7 cellular contexts compared by ENCODE assay signal in the genomic region with DNA sequence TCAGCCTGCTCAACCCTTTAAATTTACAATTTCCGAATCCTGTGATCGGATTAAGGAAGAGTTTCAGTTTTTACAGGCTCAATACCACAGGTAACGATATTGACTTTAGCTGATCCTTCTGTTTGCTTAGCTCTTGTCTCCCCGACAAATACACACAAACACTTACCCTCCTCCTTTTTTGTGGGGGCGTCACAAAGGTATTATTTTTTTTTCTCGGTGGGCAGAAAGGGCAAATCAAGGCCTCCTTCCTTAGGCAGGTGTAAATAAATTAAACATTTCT. TPM values are rescaled to one million over a fixed set of nuclear protein-coding genes. Genes with fewer than 3 reads are reported as not detected.
DNase-seq lines count a peak whose midpoint lies in the region; ATAC-seq and TF ChIP-seq lines count a peak whose summit lies in the region.

No MANE protein-coding gene starts in this region.

- intact Hi-C loops in Panc1 (cut with micrococcal nuclease; ENCODE audit: unreplicated experiment) = no loop called here

- CTCF ChIA-PET in Panc1 (lab: Charles Lee) = no interaction called here

- H3K9me3 ChIP-seq in Panc1 (ENCODE audit: control insufficient read depth, insufficient read depth, low read depth, low read length) = no peaks in the 10 kb centered on the region

- BruUV-seq in Panc1 (replicated peaks; lab: Mats Ljungman, UMichigan) = no TSS peak

- in situ Hi-C loops in Panc1 (cut with HindIII; ENCODE audit: low pct_unique_long_range_greater_than_20kb, low sequenced_read_pairs) = no loop called here

- H3K4me3 ChIP-seq in Panc1 (ENCODE audit: low read depth in 2 of 2, low read length in 2 of 2) = peak overlapping the region; percentile 45 to 59
- H3K4me3 ChIP-seq in fibroblast of villous mesenchyme (ENCODE audit: low read depth, low read length) = peak overlapping the region; percentile 85
- H3K4me3 ChIP-seq in skeletal muscle cell (ENCODE audit: low read depth, low read length) = peak overlapping the region; percentile 78

- ATAC-seq in GM18505 (IDR thresholded peaks at IDR 0.05; ENCODE audit: unreplicated experiment) (no peak), Panc1 (no peak), GM19328 (IDR thresholded peaks at IDR 0.05; ENCODE audit: unreplicated experiment) (no peak)

- peaks cover 4% of the 10 kb centered on the region for H3K27me3 ChIP-seq in Panc1 (ENCODE audit: control insufficient read depth, insufficient read depth, low read length)

- no peak overlapping the region for H3K27ac ChIP-seq in Panc1 (ENCODE audit: low read length)

- TF ChIP-seq CTCF in Panc1 (IDR thresholded peaks at IDR 0.05) = no peak
- no peak for TF ChIP-seq CTCF in fibroblast of villous mesenchyme (IDR thresholded peaks at IDR 0.05; ENCODE audit: insufficient read depth, low read depth, low read length)

- no peaks in the 10 kb centered on the region; the same call in 1 of the 2 replicates for H3K4me1 ChIP-seq in Panc1 (ENCODE audit: control insufficient read depth, insufficient read depth, low read length)

- peak; percentile 10 for TF ChIP-seq POLR2A in GM18505 (IDR thresholded peaks at IDR 0.05; ENCODE audit: borderline replicate concordance, extremely low read depth, insufficient read depth, insufficient read length)

- DNase-seq in Panc1 (ENCODE audit: low read depth, low spot score) (no peak), fibroblast of villous mesenchyme (ENCODE audit: low read depth) (no peak), skeletal muscle cell (ENCODE audit: low read depth) (no peak), GOT3 (lab: John Stamatoyannopoulos, UW) (no peak)
- DNase-seq in activated effector memory CD4-positive, alpha-beta T cell treated with anti-CD3 and anti-CD28 coated beads, Interleukin-2, amount 50 U/mL, for 16 hours = no peak

- H3K36me3 ChIP-seq in Panc1 (ENCODE audit: control insufficient read depth, insufficient read depth, low read length) = no peaks in the 10 kb centered on the region

- POLR2A ChIA-PET in Panc1 (lab: Charles Lee) = no interaction called here

RNA-seq across cellular contexts. Expression of gene TLE4, which starts 1.9 kb away (rescaled TPM):
- total RNA-seq in Panc1 (2021; ENCODE audit: unreplicated experiment) = 8.7 TPM
- 4.2 TPM for polyA plus RNA-seq in Panc1 (2012; ENCODE audit: insufficient read length)
- total RNA-seq in fibroblast of villous mesenchyme = 48.3 and 79.0 TPM in 2 replicates
